ENCODE assay signal across 9 cellular contexts in genomic region chr7:99140813-99141212, GRCh38. TPM values are rescaled to one million over a fixed set of nuclear protein-coding genes. Genes with fewer than 3 reads are reported as not detected.
DNase-seq lines count a peak whose midpoint lies in the region; ATAC-seq and TF ChIP-seq lines count a peak whose summit lies in the region.
"Had no signal": no experiment of that assay in that cellular context is flagged by ENCODE, and none has a peak within 500 bp of the region (broad histone marks: within the 10 kb centered on the region; RNA-seq: fewer than 3 reads in every experiment).

No MANE protein-coding gene starts in this region.

- H2AFZ ChIP-seq in Loucy (ENCODE audit: low read length) (no peak overlapping the region), osteoblast (ENCODE audit: low read length) (no peak overlapping the region)

- no peaks in the 10 kb centered on the region for H3K27me3 ChIP-seq in BLaER1
- peaks cover 3% of the 10 kb centered on the region for H3K27me3 ChIP-seq in Loucy (ENCODE audit: insufficient read depth, low read length, poor library complexity, severe bottlenecking)
- no peaks in the 10 kb centered on the region for H3K27me3 ChIP-seq in endocrine pancreas (ENCODE audit: control insufficient read depth, insufficient read depth, low read length)
- H3K27me3 ChIP-seq in osteoblast (ENCODE audit: insufficient read depth, low read length): no peaks in the 10 kb centered on the region

- H3F3A ChIP-seq in Loucy (ENCODE audit: low read depth): peaks cover 12% of the 10 kb centered on the region

- H4K20me1 ChIP-seq in BLaER1 (peaks cover 69% of the 10 kb centered on the region), Loucy (ENCODE audit: insufficient read depth, low read length, poor library complexity, severe bottlenecking) (peaks cover 71% of the 10 kb centered on the region), osteoblast (ENCODE audit: insufficient read depth, low read length) (peaks cover 31% of the 10 kb centered on the region)

- H3K9ac ChIP-seq in BLaER1 (no peak overlapping the region), Loucy (ENCODE audit: low read depth, low read length, poor library complexity, severe bottlenecking) (peak overlapping the region; percentile 31), endocrine pancreas (ENCODE audit: control insufficient read depth, insufficient read depth, low read length) (no peak overlapping the region)

- DNase-seq in osteoblast (ENCODE audit: insufficient read length, low spot score, missing footprints) (no peak), NCI-H748 (lab: John Stamatoyannopoulos, UW; ENCODE audit: unreplicated experiment) (no peak), AG08395 (ENCODE audit: low spot score) (no peak), retina (no peak)
- DNase-seq: left colon had no signal

- H3K9me2 ChIP-seq in Loucy (replicated peaks; ENCODE audit: low read depth, low read length): no peaks in the 10 kb centered on the region

- no peak overlapping the region for H3K4me3 ChIP-seq in BLaER1
- peak overlapping the region; percentile 83 for H3K4me3 ChIP-seq in Loucy (ENCODE audit: low read length, poor library complexity, severe bottlenecking)
- peak overlapping the region; percentile 48 for H3K4me3 ChIP-seq in endocrine pancreas (ENCODE audit: control insufficient read depth, insufficient read depth, low read length)
- peak overlapping the region; percentile 89 for H3K4me3 ChIP-seq in osteoblast (ENCODE audit: insufficient read depth, low read length)

- TF ChIP-seq CTCF in Loucy (conservative IDR thresholded peaks at IDR 0.05; ENCODE audit: low read length): no peak
- TF ChIP-seq CTCF in osteoblast (IDR thresholded peaks at IDR 0.05; ENCODE audit: extremely low read depth, low read depth, low read length): no peak

- H3K4me1 ChIP-seq in BLaER1 (peaks cover 66% of the 10 kb centered on the region), Loucy (ENCODE audit: insufficient read depth, low read length, poor library complexity, severe bottlenecking) (peaks cover 58% of the 10 kb centered on the region), endocrine pancreas (ENCODE audit: control insufficient read depth, insufficient read depth, low read length) (peaks cover 9% of the 10 kb centered on the region), osteoblast (ENCODE audit: insufficient read depth, low read length) (peaks cover 35% of the 10 kb centered on the region)

- 0 out of 2 replicates have a peak, but pooled peaks cover 4% of the 10 kb centered on the region for H3K9me3 ChIP-seq in BLaER1
- no peaks in the 10 kb centered on the region for H3K9me3 ChIP-seq in Loucy (ENCODE audit: insufficient read depth, low read depth, low read length)
- H3K9me3 ChIP-seq in endocrine pancreas (ENCODE audit: control insufficient read depth, low read length): no peaks in the 10 kb centered on the region
- no peaks in the 10 kb centered on the region for H3K9me3 ChIP-seq in osteoblast (ENCODE audit: low read depth, low read length)

- H3K36me3 ChIP-seq in BLaER1 (peaks cover 15% of the 10 kb centered on the region), Loucy (ENCODE audit: insufficient read depth, low read length) (no peaks in the 10 kb centered on the region), endocrine pancreas (ENCODE audit: control insufficient read depth, insufficient read depth, low read length) (no peaks in the 10 kb centered on the region), osteoblast (ENCODE audit: insufficient read depth, low read length) (no peaks in the 10 kb centered on the region)

- ATAC-seq in HG03378 (IDR thresholded peaks at IDR 0.05; ENCODE audit: unreplicated experiment): no peak
- ATAC-seq: left colon had no signal

- H3K79me2 ChIP-seq in Loucy (ENCODE audit: insufficient read depth, low read length) (peaks cover 74% of the 10 kb centered on the region), osteoblast (ENCODE audit: insufficient read depth, low read length) (peaks cover 64% of the 10 kb centered on the region)

- H3K27ac ChIP-seq in BLaER1: no peak overlapping the region
- peak overlapping the region; percentile 94 for H3K27ac ChIP-seq in osteoblast (ENCODE audit: low read depth, low read length)

- H3K4me2 ChIP-seq in BLaER1: peak overlapping the region; percentile 67
- H3K4me2 ChIP-seq in Loucy (ENCODE audit: low read depth, low read length, poor library complexity, severe bottlenecking): peak overlapping the region; percentile 76
- peak overlapping the region; percentile 92 for H3K4me2 ChIP-seq in osteoblast (ENCODE audit: insufficient read depth, low read length)

RNA-seq across cellular contexts. Expression of gene SMURF1, which starts 3.1 kb away (rescaled TPM):
- total RNA-seq in osteoblast: 20.6 and 23.5 TPM in 2 replicates
